8 cellular contexts compared by ENCODE assay signal in genomic region chr3:52705688-52706686, GRCh38. TPM values are rescaled to one million over a fixed set of nuclear protein-coding genes. Genes with fewer than 3 reads are reported as not detected.
DNase-seq lines count a peak whose midpoint lies in the region; ATAC-seq and TF ChIP-seq lines count a peak whose summit lies in the region.

A gene with protein sequence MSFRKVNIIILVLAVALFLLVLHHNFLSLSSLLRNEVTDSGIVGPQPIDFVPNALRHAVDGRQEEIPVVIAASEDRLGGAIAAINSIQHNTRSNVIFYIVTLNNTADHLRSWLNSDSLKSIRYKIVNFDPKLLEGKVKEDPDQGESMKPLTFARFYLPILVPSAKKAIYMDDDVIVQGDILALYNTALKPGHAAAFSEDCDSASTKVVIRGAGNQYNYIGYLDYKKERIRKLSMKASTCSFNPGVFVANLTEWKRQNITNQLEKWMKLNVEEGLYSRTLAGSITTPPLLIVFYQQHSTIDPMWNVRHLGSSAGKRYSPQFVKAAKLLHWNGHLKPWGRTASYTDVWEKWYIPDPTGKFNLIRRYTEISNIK (minus strand): TSS chr3:52705791. CDS start chr3:52700460, 5,331 bp downstream.
Gene SPCS1, plus strand, starts transcription at chr3:52706106. Its CDS starts 141 bp downstream, at chr3:52706247.

- intact Hi-C loops in right lobe of liver (cut with DNase I): no loop called here

- no peaks in the 10 kb centered on the region for H3K27me3 ChIP-seq in right lobe of liver

- ATAC-seq in GM19043 (IDR thresholded peaks at IDR 0.05; ENCODE audit: low read depth, unreplicated experiment) (peak; percentile 77), HG03378 (IDR thresholded peaks at IDR 0.05; ENCODE audit: unreplicated experiment) (peak; percentile 52), right lobe of liver (peak; percentile 86 to 93 (median 89))

- peak within 1 kb of the TSS; percentile 66 to 82 (median 66) for H3K27ac ChIP-seq in right lobe of liver

- H3K4me3 ChIP-seq in right lobe of liver: peak within 1 kb of the TSS; percentile 89 to 95 (median 91)

- no peaks in the 10 kb centered on the region for H3K9me3 ChIP-seq in right lobe of liver

- TF ChIP-seq CTCF in right lobe of liver (IDR thresholded peaks at IDR 0.05): peak in 1 of 4 donors; percentile 5

- TF ChIP-seq POLR2A in right lobe of liver (IDR thresholded peaks at IDR 0.05): peak; percentile 67

- DNase-seq in Ammon's horn (ENCODE audit: low spot score) (peak; percentile 93), NCI-H526 (lab: John Stamatoyannopoulos, UW) (peak; percentile 74 to 93), dermis blood vessel endothelial cell (peak; percentile 90), right lobe of liver (peak; percentile 90 to 91 (median 91))
- peak; percentile 74 to 78 for DNase-seq in activated CD4-positive, alpha-beta T cell treated with anti-CD3 and anti-CD28 coated beads, Interleukin-2, amount 50 U/mL, for 24 hours (ENCODE audit: low read depth in 1 of 2, low spot score in 1 of 2)
- DNase-seq in stimulated activated CD4-positive, alpha-beta T cell treated with anti-CD3 and anti-CD28 coated beads, Interleukin-4, amount 100 ng/mL, for 4 hours: peak; percentile 81 to 82

- WGBS in right lobe of liver (ENCODE audit: insufficient coverage, low coverage, low lambda C conversion rate, missing lambda C conversion rate): 0% methylated on average over 14 of the region's 94 CpGs

- peaks cover 0 to 11% (median 4%) of the 10 kb centered on the region in 4 donors for H3K36me3 ChIP-seq in right lobe of liver

- H3K4me1 ChIP-seq in right lobe of liver: peaks cover 0 to 32% (median 11%) of the 10 kb centered on the region in 4 donors

RNA-seq across cellular contexts. Expression of the first gene that starts in this region (rescaled TPM):
- total RNA-seq in dermis blood vessel endothelial cell (67.7 and 70.6 TPM in 2 replicates), right lobe of liver (10 to 100 TPM; 23.0 to 63.1 (median 46.9) TPM)

RNA-seq across cellular contexts. Expression of gene SPCS1, which starts in this region (rescaled TPM):
- total RNA-seq in dermis blood vessel endothelial cell (40.5 and 52.5 TPM in 2 replicates), right lobe of liver (100 to 1,000 TPM in 3 of 6 experiments, 10 to 100 TPM in 3; 60.7 to 193 (median 94.1) TPM)

Comparison
In these comparisons a context has a peak if more than half of its experiments do, and no peak if none do; other contexts are left out.
1. Peak in every context shown above with its lines: DNase-seq, ATAC-seq, H3K4me3 ChIP-seq and H3K27ac ChIP-seq.